In genomic region chr21:32994305-32994704, GRCh38 we compare ENCODE assay signal across 1 cellular context.
TF ChIP-seq lines count a peak whose summit lies in the region.

No MANE protein-coding gene starts in this region.

TF ChIP-seq in GM23338, 12 proteins besides CTCF, POLR2A, EP300 and RAD21 (continued from another document):
- TF ChIP-seq REST (IDR thresholded peaks at IDR 0.05; ENCODE audit: unreplicated experiment) (no peak), STAT1 (IDR thresholded peaks at IDR 0.05; ENCODE audit: unreplicated experiment) (no peak), JUNB (IDR thresholded peaks at IDR 0.05; ENCODE audit: unreplicated experiment) (no peak)
